ENCODE assay signal across 1 cellular context in genomic region chr17:71145486-71145885, GRCh38.
TF ChIP-seq lines count a peak whose summit lies in the region.

No MANE protein-coding gene starts in this region.

TF ChIP-seq in A549, 52 proteins besides CTCF, POLR2A, EP300 and RAD21 (continued from another document):
- no peak for TF ChIP-seq PBX3 (IDR thresholded peaks at IDR 0.05)
- no peak for TF ChIP-seq SMC3 (IDR thresholded peaks at IDR 0.05)
TF ChIP-seq in A549: peak in this region for 0.
